Comparison of ENCODE assay signal across 9 cellular contexts in the genomic region with DNA sequence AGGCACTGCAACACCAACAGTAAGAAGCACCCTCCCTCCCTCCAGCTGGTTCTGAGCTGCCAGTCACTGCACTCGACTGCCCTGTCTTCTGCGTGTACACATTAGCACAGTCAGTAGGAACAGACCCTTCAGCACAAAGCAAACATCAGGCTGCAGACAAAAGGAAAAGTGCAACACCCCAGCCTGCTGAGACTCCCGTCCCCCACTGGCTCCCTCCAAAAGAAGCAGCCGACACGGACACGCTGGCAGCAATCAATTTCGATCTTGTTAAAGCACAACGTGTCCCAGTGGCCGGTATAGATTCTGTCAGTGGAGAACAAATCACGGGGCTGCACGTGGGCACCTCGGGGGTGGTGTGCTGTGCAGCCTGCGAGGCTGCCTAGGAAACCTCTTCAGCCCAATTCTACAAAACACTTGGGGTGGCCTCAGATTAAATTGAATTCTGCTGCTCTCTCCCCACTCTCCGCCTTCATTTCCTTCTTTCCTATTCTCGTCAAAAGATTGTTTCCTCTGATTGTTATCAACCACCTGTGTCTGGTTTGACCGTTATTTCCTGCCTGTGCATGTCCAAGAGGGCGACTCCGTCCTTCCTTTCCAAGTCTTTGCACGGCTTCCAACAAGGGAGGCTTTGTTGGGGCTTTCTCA. TPM values are rescaled to one million over a fixed set of nuclear protein-coding genes. Genes with fewer than 3 reads are reported as not detected.
A peak's percentile ranks its signal among the peaks of the same experiment; 100 is the strongest.
DNase-seq lines count a peak whose midpoint lies in the region; ATAC-seq and TF ChIP-seq lines count a peak whose summit lies in the region.
"Had no signal": no experiment of that assay in that cellular context is flagged by ENCODE, and none has a peak within 500 bp of the region (broad histone marks: within the 10 kb centered on the region; RNA-seq: fewer than 3 reads in every experiment).

No MANE protein-coding gene starts in this region.

- intact Hi-C loops in cardiac septum (cut with DNase I): loop anchor here (5.0 kb wide), 2 partner anchors 35 to 85 kb away; partner anchors contain the start of gene REV3L
- intact Hi-C loops in left ventricle myocardium superior (cut with micrococcal nuclease): no loop called here

- no peaks in the 10 kb centered on the region for H3K27me3 ChIP-seq in cardiac muscle cell

- H3K4me1 Mint-ChIP-seq in T-helper 17 cell: peaks cover 36% of the 10 kb centered on the region

- no peak for TF ChIP-seq CTCF in cardiac muscle cell (IDR thresholded peaks at IDR 0.05; ENCODE audit: low read depth, low read length)

- peaks cover 8% of the 10 kb centered on the region for H3K36me3 ChIP-seq in cardiac muscle cell

- peak overlapping the region; percentile 70 for H3K27ac ChIP-seq in cardiac muscle cell
- H3K27ac ChIP-seq in substantia nigra (ENCODE audit: low read depth, low read length, poor library complexity, severe bottlenecking): peak overlapping the region; percentile 40

- H3K4me3 Mint-ChIP-seq in T-helper 17 cell: peak overlapping the region; percentile 59

- H3K4me3 ChIP-seq in cardiac muscle cell: no peak overlapping the region

- H3K4me1 ChIP-seq in cardiac muscle cell (ENCODE audit: low read depth): peaks cover 25% of the 10 kb centered on the region

- H3K27ac Mint-ChIP-seq in T-helper 17 cell: peak overlapping the region; percentile 92

- no peaks in the 10 kb centered on the region for H3K27me3 Mint-ChIP-seq in T-helper 17 cell

- DNase-seq in cardiac muscle cell (ENCODE audit: low read depth in 1 of 2, low spot score in 1 of 2) (peak in 1 of 2 donors; percentile 42), cardiac septum (ENCODE audit: low spot score) (no peak), T-helper 17 cell (no peak), left ventricle myocardium superior (no peak), substantia nigra (lab: John Stamatoyannopoulos, UW) (peak in 9 of 49 donors; percentile 15 to 57 (median 37)), AG08395 (ENCODE audit: low spot score) (no peak)
- DNase-seq: left cardiac atrium had no signal

- H3K9me3 ChIP-seq in cardiac muscle cell (ENCODE audit: low read depth) (no peaks in the 10 kb centered on the region), T-helper 17 cell (ENCODE audit: control insufficient read depth, low read length, poor library complexity, severe bottlenecking) (no peaks in the 10 kb centered on the region)

- H3K36me3 Mint-ChIP-seq in T-helper 17 cell (ENCODE audit: low read depth): peaks cover 14% of the 10 kb centered on the region

- ATAC-seq in T-helper 17 cell (peak; percentile 35), left ventricle myocardium superior (peak; percentile 28), HG02678 (IDR thresholded peaks at IDR 0.05; ENCODE audit: unreplicated experiment) (no peak), HG03139 (IDR thresholded peaks at IDR 0.05; ENCODE audit: unreplicated experiment) (no peak)

RNA-seq across cellular contexts. Expression of gene TRAF3IP2, which starts 38.7 kb away (rescaled TPM):
- total RNA-seq in cardiac muscle cell (19.0 and 28.9 TPM in 2 replicates), cardiac septum (6.5 TPM), T-helper 17 cell (10 to 100 TPM; 19.9 to 33.5 TPM), left ventricle myocardium superior (9.7 TPM)
- polyA plus RNA-seq in cardiac muscle cell: 15.2 and 20.8 TPM in 2 replicates

Comparison
In these comparisons a context has a peak if more than half of its experiments do, and no peak if none do; other contexts are left out.
1. ATAC-seq: peak in T-helper 17 cell (single experiment) and left ventricle myocardium superior (single experiment); none in HG02678 (single experiment) and HG03139 (single experiment).